ENCODE assay signal across 16 cellular contexts in genomic region chr16:79469999-79470398, GRCh38.
DNase-seq lines count a peak whose midpoint lies in the region; ATAC-seq and TF ChIP-seq lines count a peak whose summit lies in the region.
"Had no signal": no experiment of that assay in that cellular context is flagged by ENCODE, and none has a peak within 500 bp of the region (broad histone marks: within the 10 kb centered on the region; RNA-seq: fewer than 3 reads in every experiment).

No MANE protein-coding gene starts in this region.

- H3K9me3 ChIP-seq in hepatocyte (ENCODE audit: low read depth) (no peaks in the 10 kb centered on the region), esophagus squamous epithelium (no peaks in the 10 kb centered on the region)
- H3K9me3 ChIP-seq: BE2C had no signal

- TF ChIP-seq CTCF in hepatocyte (IDR thresholded peaks at IDR 0.05; ENCODE audit: poor library complexity) (no peak), esophagus squamous epithelium (IDR thresholded peaks at IDR 0.05) (no peak)

- H3K4me2 ChIP-seq in hepatocyte, result no peak overlapping the region

- H3K27ac ChIP-seq in hepatocyte, result peak overlapping the region; percentile 49
- no peak overlapping the region for H3K27ac ChIP-seq in esophagus squamous epithelium
- H3K27ac ChIP-seq: 22Rv1 had no signal

- no peak for TF ChIP-seq POLR2A in esophagus squamous epithelium (IDR thresholded peaks at IDR 0.05)

- ATAC-seq in Right ventricle myocardium inferior (peak; percentile 54), sciatic nerve (peak; percentile 32)

- no peaks in the 10 kb centered on the region for H4K20me1 ChIP-seq in hepatocyte (ENCODE audit: insufficient read depth, poor library complexity, severe bottlenecking)

- H2AFZ ChIP-seq in hepatocyte, result no peak overlapping the region

- H3K9me2 ChIP-seq in hepatocyte (replicated peaks; ENCODE audit: insufficient read depth), result no peaks in the 10 kb centered on the region

- H3K4me3 ChIP-seq in hepatocyte, result no peak overlapping the region
- H3K4me3 ChIP-seq in esophagus squamous epithelium, result no peak overlapping the region

- intact Hi-C loops in Right ventricle myocardium inferior (cut with DNase I), result no loop called here
- intact Hi-C loops in cardiac septum (cut with DNase I), result no loop called here
- intact Hi-C loops in sciatic nerve (cut with DNase I), result no loop called here
- intact Hi-C loops in esophagus squamous epithelium (cut with DNase I), result no loop called here

- WGBS in hepatocyte (ENCODE audit: low lambda C conversion rate, missing lambda C conversion rate), result 86% methylated on average over 10 of the region's 10 CpGs
- WGBS in esophagus squamous epithelium, 2 donors, result 81 to 90% methylated on average over 6 to 7 of the region's 10 CpGs

- DNase-seq in Right ventricle myocardium inferior (ENCODE audit: missing footprints) (peak; percentile 74), cardiac septum (ENCODE audit: low spot score) (no peak), hepatocyte (ENCODE audit: low spot score) (peak; percentile 24), sciatic nerve (ENCODE audit: low spot score) (no peak), germinal center (ENCODE audit: low spot score) (no peak), NCI-H510A treated with DMSO at 0.1 percent for 48 hours (lab: John Stamatoyannopoulos, UW) (no peak), middle frontal gyrus (ENCODE audit: extremely low spot score, low spot score) (no peak), esophagus squamous epithelium (lab: John Stamatoyannopoulos, UW) (no peak)
- DNase-seq: BE2C; CD4-positive, alpha-beta memory T cell; KBM-7; MV-4-11; NCI-H146; NCI-H2081; NCI-H524 treated with DMSO at 0.1 percent for 48 hours had no signal

- no peaks in the 10 kb centered on the region for H3K79me2 ChIP-seq in hepatocyte

- no peaks in the 10 kb centered on the region for H3K4me1 ChIP-seq in hepatocyte (ENCODE audit: insufficient read depth)
- peaks cover 0 to 38% (median 0%) of the 10 kb centered on the region in 3 donors for H3K4me1 ChIP-seq in esophagus squamous epithelium
- H3K4me1 ChIP-seq: BE2C had no signal

- H3K27me3 ChIP-seq in hepatocyte (no peaks in the 10 kb centered on the region), esophagus squamous epithelium (no peaks in the 10 kb centered on the region)
- H3K27me3 ChIP-seq: BE2C had no signal

- H3K36me3 ChIP-seq in hepatocyte (replicated peaks; ENCODE audit: insufficient read depth, low read depth) (no peaks in the 10 kb centered on the region), esophagus squamous epithelium (no peaks in the 10 kb centered on the region)
- H3K36me3 ChIP-seq: BE2C had no signal

Comparison
In these comparisons a context has a peak if more than half of its experiments do, and no peak if none do; other contexts are left out.
1. DNase-seq: peak in Right ventricle myocardium inferior (single experiment) and hepatocyte (single experiment); none in cardiac septum (single experiment), sciatic nerve (single experiment), germinal center (single experiment), NCI-H510A treated with DMSO at 0.1 percent for 48 hours (single experiment), middle frontal gyrus (single experiment) and esophagus squamous epithelium (single experiment).